In the genomic region with DNA sequence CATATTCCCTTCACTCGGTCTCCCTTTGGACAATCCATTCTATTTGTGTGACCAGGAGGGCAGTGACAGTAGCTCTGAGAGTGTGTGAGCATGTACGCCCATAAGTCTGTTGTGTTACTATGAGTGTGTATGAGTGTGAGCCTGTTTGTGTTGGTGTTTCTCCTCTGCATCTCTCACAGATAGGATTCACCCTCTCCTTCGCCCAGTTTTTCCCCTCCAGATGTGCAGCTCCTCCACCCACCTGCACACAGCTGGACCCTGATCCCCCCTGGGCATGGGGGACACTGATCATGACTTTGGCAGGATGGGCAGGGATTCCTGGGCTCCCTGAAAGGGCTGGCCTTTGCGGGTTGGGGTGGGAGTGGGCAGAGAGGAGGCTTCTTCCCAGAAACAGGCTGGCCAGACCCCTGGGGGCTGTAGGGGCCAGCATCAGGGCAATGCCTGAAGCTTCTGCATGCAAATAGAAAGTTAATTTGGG, we compare ENCODE assay signal across 10 cellular contexts. TPM values are rescaled to one million over a fixed set of nuclear protein-coding genes. Genes with fewer than 3 reads are reported as not detected.
DNase-seq lines count a peak whose midpoint lies in the region; ATAC-seq and TF ChIP-seq lines count a peak whose summit lies in the region.
"Had no signal": no experiment of that assay in that cellular context is flagged by ENCODE, and none has a peak within 500 bp of the region (broad histone marks: within the 10 kb centered on the region; RNA-seq: fewer than 3 reads in every experiment).

No MANE protein-coding gene starts in this region.

- peak overlapping the region; percentile 37 for H3K4me3 Mint-ChIP-seq in activated naive CD4-positive, alpha-beta T cell treated with anti-CD3 and anti-CD28 coated beads, Interleukin-2, amount 50 U/mL, for 24 hours

- peaks cover 9% of the 10 kb centered on the region for H3K79me2 ChIP-seq in mesendoderm (ENCODE audit: control insufficient read depth, insufficient read depth, low read length)

- no peak overlapping the region for H4K8ac ChIP-seq in mesendoderm (ENCODE audit: low read depth, low read length)

- peak overlapping the region; percentile 66 for H3K23ac ChIP-seq in mesendoderm (ENCODE audit: low read length)

- H2BK15ac ChIP-seq in mesendoderm (replicated peaks; ENCODE audit: low read depth), result no peak overlapping the region

- no peak overlapping the region for H2BK5ac ChIP-seq in mesendoderm (ENCODE audit: low read length)

- no peak overlapping the region for H3K4ac ChIP-seq in mesendoderm (ENCODE audit: low read depth, low read length)

- DNase-seq in activated naive CD4-positive, alpha-beta T cell treated with anti-CD3 and anti-CD28 coated beads, Interleukin-2, amount 50 U/mL, for 72 hours (ENCODE audit: low spot score in 2 of 2), result no peak
- DNase-seq in breast epithelium (ENCODE audit: low spot score in 2 of 2), result no peak
- no peak for DNase-seq in mesendoderm
- no peak for DNase-seq in upper lobe of left lung
- DNase-seq in activated gamma-delta T cell (lab: John Stamatoyannopoulos, UW), result no peak
- DNase-seq: GOT3; NK-92 treated with Interleukin-12 subunit alpha and Interleukin-12 subunit beta, amount 100 ng/mL, for 24 hours had no signal

- H3K27me3 ChIP-seq in breast epithelium (no peaks in the 10 kb centered on the region), mesendoderm (ENCODE audit: insufficient read depth, low read length, poor library complexity) (no peaks in the 10 kb centered on the region), upper lobe of left lung (no peaks in the 10 kb centered on the region)

- H2BK120ac ChIP-seq in mesendoderm (ENCODE audit: low read depth, low read length), result no peak overlapping the region

- H3K18ac ChIP-seq in mesendoderm (ENCODE audit: low read length), result no peak overlapping the region

- H3K9me3 ChIP-seq in breast epithelium, result no peaks in the 10 kb centered on the region
- no peaks in the 10 kb centered on the region for H3K9me3 ChIP-seq in upper lobe of left lung

- H3K36me3 ChIP-seq in breast epithelium, result no peaks in the 10 kb centered on the region
- H3K36me3 ChIP-seq in mesendoderm (ENCODE audit: control insufficient read depth, insufficient read depth, low read length), result no peaks in the 10 kb centered on the region
- peaks cover 0 to 24% (median 14%) of the 10 kb centered on the region in 4 donors for H3K36me3 ChIP-seq in upper lobe of left lung

- TF ChIP-seq EP300 in upper lobe of left lung (IDR thresholded peaks at IDR 0.05), result no peak

- H3K27me3 Mint-ChIP-seq in activated naive CD4-positive, alpha-beta T cell treated with anti-CD3 and anti-CD28 coated beads, Interleukin-2, amount 50 U/mL, for 24 hours, result no peaks in the 10 kb centered on the region

- peaks cover 14% of the 10 kb centered on the region for H3K4me1 Mint-ChIP-seq in activated naive CD4-positive, alpha-beta T cell treated with anti-CD3 and anti-CD28 coated beads, Interleukin-2, amount 50 U/mL, for 24 hours

- no peak for ATAC-seq in activated naive CD4-positive, alpha-beta T cell treated with anti-CD3 and anti-CD28 coated beads, Interleukin-2, amount 50 U/mL, for 72 hours
- ATAC-seq in upper lobe of left lung (ENCODE audit: low FRiP score in 2 of 2) (no peak), GM21528 (IDR thresholded peaks at IDR 0.05; ENCODE audit: low FRiP score, unreplicated experiment) (no peak), HG03097 (IDR thresholded peaks at IDR 0.05; ENCODE audit: low FRiP score, unreplicated experiment) (no peak)

- TF ChIP-seq POLR2A in breast epithelium (IDR thresholded peaks at IDR 0.05) (no peak), upper lobe of left lung (IDR thresholded peaks at IDR 0.05) (no peak)

- H4K5ac ChIP-seq in mesendoderm (ENCODE audit: low read length), result no peak overlapping the region

- peaks cover 21 to 29% of the 10 kb centered on the region in 2 donors for H3K4me1 ChIP-seq in breast epithelium
- H3K4me1 ChIP-seq in mesendoderm (ENCODE audit: control insufficient read depth, low read depth, low read length), result peaks cover 13% of the 10 kb centered on the region
- H3K4me1 ChIP-seq in upper lobe of left lung, result peaks cover 63 to 82% (median 77%) of the 10 kb centered on the region in 4 donors

- peaks cover 2% of the 10 kb centered on the region for H3K36me3 Mint-ChIP-seq in activated naive CD4-positive, alpha-beta T cell treated with anti-CD3 and anti-CD28 coated beads, Interleukin-2, amount 50 U/mL, for 24 hours
- H3K36me3 Mint-ChIP-seq in activated naive CD4-positive, alpha-beta T cell treated with anti-CD3 and anti-CD28 coated beads, Interleukin-2, amount 50 U/mL, for 72 hours, result no peaks in the 10 kb centered on the region

- H3K79me1 ChIP-seq in mesendoderm (ENCODE audit: low read length), result peaks cover 8% of the 10 kb centered on the region

- peak overlapping the region; percentile 82 for H3K4me2 ChIP-seq in mesendoderm (ENCODE audit: low read length)

- no peak for TF ChIP-seq CTCF in breast epithelium (IDR thresholded peaks at IDR 0.05)
- no peak for TF ChIP-seq CTCF in upper lobe of left lung (IDR thresholded peaks at IDR 0.05)

- intact Hi-C loops in breast epithelium (cut with DNase I; ENCODE audit: low total_unique reads), result no loop called here

- H3K56ac ChIP-seq in mesendoderm (ENCODE audit: low read length), result peak overlapping the region; percentile 89

- H3K4me3 ChIP-seq in breast epithelium, result peak overlapping the region; percentile 39 to 80 (median 56)
- H3K4me3 ChIP-seq in mesendoderm (ENCODE audit: low read length), result peak overlapping the region; percentile 68
- peak overlapping the region in 3 of 4 donors; percentile 46 to 59 (median 53) for H3K4me3 ChIP-seq in upper lobe of left lung

- H3K9me3 Mint-ChIP-seq in activated naive CD4-positive, alpha-beta T cell treated with anti-CD3 and anti-CD28 coated beads, Interleukin-2, amount 50 U/mL, for 24 hours, result no peaks in the 10 kb centered on the region
- H3K9me3 Mint-ChIP-seq in activated naive CD4-positive, alpha-beta T cell treated with anti-CD3 and anti-CD28 coated beads, Interleukin-2, amount 50 U/mL, for 72 hours, result no peaks in the 10 kb centered on the region

- H3K27ac ChIP-seq in breast epithelium (peak overlapping the region; percentile 94 to 95), mesendoderm (ENCODE audit: low read depth, low read length) (no peak overlapping the region), upper lobe of left lung (peak overlapping the region; percentile 82 to 96 (median 92))

- no CpG with 5 or more reads among the region's 4 CpGs for WGBS in mesendoderm (ENCODE audit: extremely low coverage, insufficient coverage, low lambda C conversion rate)
- WGBS in upper lobe of left lung, 2 donors, result 37 to 44% methylated on average over 4 of the region's 4 CpGs

- peak overlapping the region; percentile 99 for H2AK5ac ChIP-seq in mesendoderm (ENCODE audit: low read length)

- no peak overlapping the region for H3K27ac Mint-ChIP-seq in activated naive CD4-positive, alpha-beta T cell treated with anti-CD3 and anti-CD28 coated beads, Interleukin-2, amount 50 U/mL, for 24 hours
- no peak overlapping the region for H3K27ac Mint-ChIP-seq in activated naive CD4-positive, alpha-beta T cell treated with anti-CD3 and anti-CD28 coated beads, Interleukin-2, amount 50 U/mL, for 72 hours

- peak overlapping the region; percentile 88 for H3K9ac ChIP-seq in mesendoderm (ENCODE audit: low read length)

RNA-seq across cellular contexts. Expression of a gene that starts 14.5 kb away (rescaled TPM):
- 1 to 10 TPM; 5.1 to 5.7 TPM for total RNA-seq in activated naive CD4-positive, alpha-beta T cell treated with anti-CD3 and anti-CD28 coated beads, Interleukin-2, amount 50 U/mL, for 72 hours
- total RNA-seq in breast epithelium, result 100 to 1,000 TPM; 104 to 150 (median 109) TPM
- polyA plus RNA-seq in mesendoderm (2013, experiment 1 of 2), result 35.1 TPM
- polyA plus RNA-seq in mesendoderm (2013, experiment 2 of 2), result 34.9 TPM
- total RNA-seq in upper lobe of left lung, result 100 to 1,000 TPM in 3 of 6 donors, 10 to 100 TPM in 3; 45.5 to 188 (median 100) TPM

RNA-seq across cellular contexts. Expression of a gene that starts 49.7 kb away (rescaled TPM):
- 100 to 1,000 TPM; 134 to 180 TPM for total RNA-seq in activated naive CD4-positive, alpha-beta T cell treated with anti-CD3 and anti-CD28 coated beads, Interleukin-2, amount 50 U/mL, for 72 hours
- total RNA-seq in breast epithelium (10 to 100 TPM; 94.1 to 99.1 (median 98.6) TPM), upper lobe of left lung (100 to 1,000 TPM in 3 of 6 donors, 10 to 100 TPM in 3; 29.3 to 121 (median 94.6) TPM)
- 171 TPM for polyA plus RNA-seq in mesendoderm (2013, experiment 1 of 2)
- 167 TPM for polyA plus RNA-seq in mesendoderm (2013, experiment 2 of 2)

RNA-seq across cellular contexts. Expression of a gene that starts 56.2 kb away (rescaled TPM):
- 10 to 100 TPM in 1 of 2 donors, 1 to 10 TPM in 1; 8.1 to 14.4 TPM for total RNA-seq in activated naive CD4-positive, alpha-beta T cell treated with anti-CD3 and anti-CD28 coated beads, Interleukin-2, amount 50 U/mL, for 72 hours
- total RNA-seq in breast epithelium (10 to 100 TPM; 24.3 to 45.9 (median 33.4) TPM), upper lobe of left lung (10 to 100 TPM in 5 of 6 donors, 1 to 10 TPM in 1; 7.5 to 38.3 (median 21.5) TPM)
- 16.5 TPM for polyA plus RNA-seq in mesendoderm (2013, experiment 1 of 2)
- 15.3 TPM for polyA plus RNA-seq in mesendoderm (2013, experiment 2 of 2)

RNA-seq across cellular contexts. Expression of a gene that starts 57.5 kb away (rescaled TPM):
- not detected for total RNA-seq in activated naive CD4-positive, alpha-beta T cell treated with anti-CD3 and anti-CD28 coated beads, Interleukin-2, amount 50 U/mL, for 72 hours
- not detected for total RNA-seq in breast epithelium
- not detected for polyA plus RNA-seq in mesendoderm (2013, experiment 1 of 2)
- polyA plus RNA-seq in mesendoderm (2013, experiment 2 of 2), result not detected
- total RNA-seq in upper lobe of left lung, result 1 to 10 TPM in 1 of 6 donors, under 1 TPM in 2, not detected in 3; 0.17 to 1.0 (median 0.89) TPM

Comparison
In these comparisons a context has a peak if more than half of its experiments do, and no peak if none do; other contexts are left out.
1. RNA of a gene that starts 14.5 kb away (total RNA-seq): 45.5 to 188 TPM in upper lobe of left lung and 104 to 150 TPM in breast epithelium; 5.1 to 5.7 TPM in activated naive CD4-positive, alpha-beta T cell treated with anti-CD3 and anti-CD28 coated beads, Interleukin-2, amount 50 U/mL, for 72 hours; every median in the first group is over 4 times any median in the second.
2. Peak in every context shown above with its lines, with median percentiles within 50 percentile points of each other: H3K4me3 ChIP-seq.